ENCODE assay signal across 31 cellular contexts in genomic region chr4:17535242-17535641, GRCh38. TPM values are rescaled to one million over a fixed set of nuclear protein-coding genes. Genes with fewer than 3 reads are reported as not detected.
A peak's percentile ranks its signal among the peaks of the same experiment; 100 is the strongest.
DNase-seq lines count a peak whose midpoint lies in the region; ATAC-seq and TF ChIP-seq lines count a peak whose summit lies in the region.
"Had no signal": no experiment of that assay in that cellular context is flagged by ENCODE, and none has a peak within 500 bp of the region (broad histone marks: within the 10 kb centered on the region; RNA-seq: fewer than 3 reads in every experiment).

No MANE protein-coding gene starts in this region.

- H3K27me3 Mint-ChIP-seq in endodermal cell (ENCODE audit: insufficient read depth), result peaks cover 14% of the 10 kb centered on the region

- H3K14ac ChIP-seq in neuronal stem cell (ENCODE audit: low read length), result no peak overlapping the region

- no peaks in the 10 kb centered on the region for H3K4me1 ChIP-seq in PC-3 (ENCODE audit: insufficient read depth, low read length)
- no peaks in the 10 kb centered on the region for H3K4me1 ChIP-seq in neuronal stem cell (ENCODE audit: control insufficient read depth in 2 of 2, insufficient read depth in 1 of 2, low read depth in 1 of 2, low read length in 2 of 2)
- H3K4me1 ChIP-seq in endodermal cell (ENCODE audit: control insufficient read depth, insufficient read depth, low read length), result no peaks in the 10 kb centered on the region
- H3K4me1 ChIP-seq: HAP-1 had no signal

- intact Hi-C loops in PC-3 (cut with micrococcal nuclease), result no loop called here

- H2BK12ac ChIP-seq in neuronal stem cell (ENCODE audit: low read length), result no peak overlapping the region

- H3K79me2 ChIP-seq in PC-3 (ENCODE audit: low read length), result no peaks in the 10 kb centered on the region

- H4K91ac ChIP-seq in neuronal stem cell (ENCODE audit: low read depth, low read length, poor library complexity), result no peak overlapping the region

- H3K4me2 ChIP-seq in PC-3 (ENCODE audit: low read length), result no peak overlapping the region
- H3K4me2 ChIP-seq in neuronal stem cell (ENCODE audit: insufficient read depth, low read length, poor library complexity, severe bottlenecking), result no peak overlapping the region
- H3K4me2 ChIP-seq: smooth muscle cell had no signal

- no peak overlapping the region for H3K4me3 Mint-ChIP-seq in endodermal cell
- H3K4me3 Mint-ChIP-seq: activated CD4-positive, alpha-beta memory T cell treated with anti-CD3 and anti-CD28 coated beads, Interleukin-2, amount 10 ng/mL, durations not matched to agents 7 days and 5 days; activated naive CD8-positive, alpha-beta T cell treated with anti-CD3 and anti-CD28 coated beads, Interleukin-2, amount 10 ng/mL, durations not matched to agents 7 days and 5 days; CD4-positive, CD25-positive, alpha-beta regulatory T cell; memory B cell; T-cell had no signal

- H3K27ac ChIP-seq in PC-3 (ENCODE audit: low read length) (no peak overlapping the region), neuronal stem cell (replicated peaks; ENCODE audit: low read length) (no peak overlapping the region), endodermal cell (ENCODE audit: low read depth, low read length) (no peak overlapping the region)
- H3K27ac ChIP-seq: upper lobe of left lung had no signal

- H3K4me1 Mint-ChIP-seq in endodermal cell, result no peaks in the 10 kb centered on the region
- H3K4me1 Mint-ChIP-seq: activated naive CD8-positive, alpha-beta T cell treated with anti-CD3 and anti-CD28 coated beads, Interleukin-2, amount 10 ng/mL, durations not matched to agents 7 days and 5 days; memory B cell had no signal

- no peak for TF ChIP-seq CTCF in PC-3 (conservative IDR thresholded peaks at IDR 0.05; ENCODE audit: low read depth, low read length)
- no peak for TF ChIP-seq CTCF in endodermal cell (conservative IDR thresholded peaks at IDR 0.05)

- no peaks in the 10 kb centered on the region for H3K79me1 ChIP-seq in neuronal stem cell (ENCODE audit: low read depth, low read length)

- H3K23ac ChIP-seq in neuronal stem cell (ENCODE audit: low read depth, low read length, poor library complexity), result no peak overlapping the region

- POLR2A ChIA-PET in PC-3 (lab: Charles Lee; ENCODE audit: unreplicated experiment), result no interaction called here

- no TSS peak for BruUV-seq in PC-3 (replicated peaks; lab: Mats Ljungman, UMichigan)

- H3K9me2 ChIP-seq in PC-3 (replicated peaks; ENCODE audit: low read length), result no peaks in the 10 kb centered on the region

- no peak overlapping the region for H2BK5ac ChIP-seq in neuronal stem cell (ENCODE audit: low read length)

- H3K36me3 ChIP-seq in PC-3 (ENCODE audit: low read depth, low read length), result no peaks in the 10 kb centered on the region
- no peaks in the 10 kb centered on the region for H3K36me3 ChIP-seq in neuronal stem cell (replicated peaks in 1 of 2; ENCODE audit: control insufficient read depth in 2 of 2, insufficient read depth in 2 of 2, low read length in 2 of 2)
- no peaks in the 10 kb centered on the region for H3K36me3 ChIP-seq in endodermal cell (ENCODE audit: control insufficient read depth, insufficient read depth, low read length)
- H3K36me3 ChIP-seq: HAP-1, upper lobe of left lung had no signal

- H3F3A ChIP-seq in PC-3 (ENCODE audit: low read length, unreplicated experiment), result no peaks in the 10 kb centered on the region

- CTCF ChIA-PET in PC-3 (lab: Charles Lee), result no interaction called here

- H3K9me3 Mint-ChIP-seq in endodermal cell, result no peaks in the 10 kb centered on the region
- H3K9me3 Mint-ChIP-seq: activated CD4-positive, alpha-beta memory T cell treated with anti-CD3 and anti-CD28 coated beads, Interleukin-2, amount 10 ng/mL, durations not matched to agents 7 days and 5 days; activated naive CD8-positive, alpha-beta T cell treated with anti-CD3 and anti-CD28 coated beads, Interleukin-2, amount 10 ng/mL, durations not matched to agents 7 days and 5 days; CD4-positive, CD25-positive, alpha-beta regulatory T cell; memory B cell; T-cell had no signal

- no peak overlapping the region for H2BK120ac ChIP-seq in neuronal stem cell (ENCODE audit: low read depth, low read length)

- no peaks in the 10 kb centered on the region for H4K20me1 ChIP-seq in PC-3 (ENCODE audit: low read length)

- H3K27ac Mint-ChIP-seq in endodermal cell, result no peak overlapping the region
- H3K27ac Mint-ChIP-seq: activated CD4-positive, alpha-beta memory T cell treated with anti-CD3 and anti-CD28 coated beads, Interleukin-2, amount 10 ng/mL, durations not matched to agents 7 days and 5 days; activated naive CD8-positive, alpha-beta T cell treated with anti-CD3 and anti-CD28 coated beads, Interleukin-2, amount 10 ng/mL, durations not matched to agents 7 days and 5 days; CD4-positive, CD25-positive, alpha-beta regulatory T cell; memory B cell; T-cell had no signal

- ATAC-seq in GM18870 (IDR thresholded peaks at IDR 0.05; ENCODE audit: unreplicated experiment), result peak; percentile 59
- ATAC-seq in HG03342 (IDR thresholded peaks at IDR 0.05; ENCODE audit: unreplicated experiment), result peak; percentile 62
- ATAC-seq in PC-3, result no peak
- ATAC-seq in GM21786 (IDR thresholded peaks at IDR 0.05; ENCODE audit: unreplicated experiment), result no peak
- ATAC-seq: Panc1, T-cell had no signal

- no peak for DNase-seq in PC-3
- no peak for DNase-seq in neuronal stem cell (ENCODE audit: low spot score)
- no peak for DNase-seq in midbrain (lab: John Stamatoyannopoulos, UW)
- no peak for DNase-seq in endodermal cell
- DNase-seq in activated CD4-positive, CD25-positive, alpha-beta regulatory T cell (lab: John Stamatoyannopoulos, UW), result no peak
- DNase-seq: activated CD4-positive, alpha-beta memory T cell treated with anti-CD3 and anti-CD28 coated beads, Interleukin-2, amount 10 ng/mL, durations not matched to agents 7 days and 5 days; activated CD4-positive, CD25-positive, alpha-beta regulatory T cell treated with anti-CD3 and anti-CD28 coated beads, Interleukin-2, amount 50 U/mL, for 72 hours; activated naive CD8-positive, alpha-beta T cell treated with anti-CD3 and anti-CD28 coated beads, Interleukin-2, amount 10 ng/mL, durations not matched to agents 7 days and 5 days; head of caudate nucleus; NCI-H1048; NCI-H2081; NCI-H345; NCI-H82; retina; SIG-M5; stimulated activated CD4-positive, alpha-beta T cell treated with anti-CD3 and anti-CD28 coated beads, Interleukin-2, amount 100 ng/mL, for 24 hours; T-cell; upper lobe of left lung had no signal

- H3K4ac ChIP-seq in neuronal stem cell (ENCODE audit: low read length), result no peak overlapping the region

- H2AK5ac ChIP-seq in neuronal stem cell (ENCODE audit: low read depth, low read length), result no peak overlapping the region

- H3K4me3 ChIP-seq in PC-3 (ENCODE audit: low read length), result no peak overlapping the region
- H3K4me3 ChIP-seq in neuronal stem cell (ENCODE audit: low read length in 2 of 2), result no peak overlapping the region
- H3K4me3 ChIP-seq in endodermal cell (ENCODE audit: low read length), result no peak overlapping the region
- H3K4me3 ChIP-seq: HAP-1, smooth muscle cell, upper lobe of left lung had no signal

- no peaks in the 10 kb centered on the region for H3K36me3 Mint-ChIP-seq in endodermal cell (ENCODE audit: low read depth)
- H3K36me3 Mint-ChIP-seq: activated naive CD8-positive, alpha-beta T cell treated with anti-CD3 and anti-CD28 coated beads, Interleukin-2, amount 10 ng/mL, durations not matched to agents 7 days and 5 days; CD4-positive, CD25-positive, alpha-beta regulatory T cell; memory B cell; T-cell had no signal

- no peaks in the 10 kb centered on the region for H3K9me3 ChIP-seq in PC-3 (ENCODE audit: low read length)
- H3K9me3 ChIP-seq in neuronal stem cell (replicated peaks in 1 of 2; ENCODE audit: control insufficient read depth in 2 of 2, insufficient read depth in 1 of 2, low read depth in 1 of 2, low read length in 2 of 2), result no peaks in the 10 kb centered on the region
- no peaks in the 10 kb centered on the region for H3K9me3 ChIP-seq in endodermal cell (ENCODE audit: control insufficient read depth, low read length)
- H3K9me3 ChIP-seq: upper lobe of left lung had no signal

- H2BK15ac ChIP-seq in neuronal stem cell (ENCODE audit: low read length), result no peak overlapping the region

- H2AFZ ChIP-seq in PC-3 (ENCODE audit: low read length) (peak overlapping the region; percentile 55; the same call in 1 of the 2 replicates), neuronal stem cell (ENCODE audit: low read length) (peak overlapping the region; percentile 54)

- H3K27me3 ChIP-seq in PC-3 (ENCODE audit: low read length), result no peaks in the 10 kb centered on the region
- H3K27me3 ChIP-seq in neuronal stem cell (ENCODE audit: control insufficient read depth in 3 of 3, insufficient read depth in 3 of 3, low read depth in 1 of 3, low read length in 3 of 3), result no peaks in the 10 kb centered on the region
- H3K27me3 ChIP-seq in endodermal cell (ENCODE audit: control insufficient read depth, insufficient read depth, low read length, poor library complexity, severe bottlenecking), result no peaks in the 10 kb centered on the region
- H3K27me3 ChIP-seq: upper lobe of left lung had no signal

- no peak overlapping the region for H3K18ac ChIP-seq in neuronal stem cell (ENCODE audit: low read length)

- no peak overlapping the region for H4K8ac ChIP-seq in neuronal stem cell (ENCODE audit: low read depth, low read length)

- WGBS in neuronal stem cell (ENCODE audit: extremely low coverage in 2 of 2, insufficient read length in 2 of 2, insufficient replicate concordance in 1 of 2), 2 donors, result no CpG with 5 or more reads among the region's 4 CpGs
- 93 to 98% methylated on average over 3 to 4 of the region's 4 CpGs for WGBS in endodermal cell (ENCODE audit: insufficient coverage in 1 of 2, insufficient read length in 1 of 2), 2 experiments

- H3K9ac ChIP-seq in PC-3 (ENCODE audit: low read length), result no peak overlapping the region
- no peak overlapping the region for H3K9ac ChIP-seq in neuronal stem cell (ENCODE audit: low read depth, low read length, poor library complexity)
- no peak overlapping the region for H3K9ac ChIP-seq in endodermal cell (ENCODE audit: extremely low read depth, low read length, poor library complexity, severe bottlenecking)

RNA-seq across cellular contexts. Expression of gene CLRN2, which starts 20.3 kb away (rescaled TPM):
- total RNA-seq in PC-3 (2014; rRNA removed) (not detected in 2 replicates), endodermal cell (not detected)
- polyA plus RNA-seq in neuronal stem cell (2013, experiment 1 of 2), result not detected
- polyA plus RNA-seq in neuronal stem cell (2013, experiment 2 of 2), result not detected
- not detected for polyA plus RNA-seq in endodermal cell (2013, experiment 1 of 2)
- not detected for polyA plus RNA-seq in endodermal cell (2013, experiment 2 of 2)
- total RNA-seq: activated CD4-positive, alpha-beta memory T cell treated with anti-CD3 and anti-CD28 coated beads, Interleukin-2, amount 10 ng/mL, durations not matched to agents 7 days and 5 days; activated naive CD8-positive, alpha-beta T cell treated with anti-CD3 and anti-CD28 coated beads, Interleukin-2, amount 10 ng/mL, durations not matched to agents 7 days and 5 days; CD4-positive, CD25-positive, alpha-beta regulatory T cell; HT1080; kidney epithelial cell; myocyte; omental fat pad; smooth muscle cell; subcutaneous adipose tissue; T-cell; upper lobe of left lung had no signal
- polyA plus RNA-seq: CD4-positive, CD25-positive, alpha-beta regulatory T cell; smooth muscle cell had no signal

RNA-seq across cellular contexts. Expression of gene QDPR, which starts 23.4 kb away (rescaled TPM):
- total RNA-seq in PC-3 (2014; rRNA removed) (10.0 and 13.4 TPM in 2 replicates), endodermal cell (10 to 100 TPM; 28.2 to 36.3 TPM)
- polyA plus RNA-seq in neuronal stem cell (2013, experiment 1 of 2), result 24.4 TPM
- polyA plus RNA-seq in neuronal stem cell (2013, experiment 2 of 2), result 25.5 TPM
- polyA plus RNA-seq in endodermal cell (2013, experiment 1 of 2), result 29.0 TPM
- 28.5 TPM for polyA plus RNA-seq in endodermal cell (2013, experiment 2 of 2)

RNA-seq across cellular contexts. Expression of gene LAP3, which starts 41.8 kb away (rescaled TPM):
- total RNA-seq in PC-3 (2014; rRNA removed) (63.8 and 65.1 TPM in 2 replicates), endodermal cell (10 to 100 TPM; 34.3 to 39.9 TPM)
- 18.8 TPM for polyA plus RNA-seq in neuronal stem cell (2013, experiment 1 of 2)
- 20.1 TPM for polyA plus RNA-seq in neuronal stem cell (2013, experiment 2 of 2)
- 29.2 TPM for polyA plus RNA-seq in endodermal cell (2013, experiment 1 of 2)
- 27.9 TPM for polyA plus RNA-seq in endodermal cell (2013, experiment 2 of 2)

Comparison
In these comparisons a context has a peak if more than half of its experiments do, and no peak if none do; other contexts are left out.
1. ATAC-seq: peak in GM18870 (single experiment) and HG03342 (single experiment); none in PC-3 (single experiment) and GM21786 (single experiment).